ENCODE assay signal across 14 cellular contexts in genomic region chr4:153113061-153113837, GRCh38.
DNase-seq lines count a peak whose midpoint lies in the region; ATAC-seq and TF ChIP-seq lines count a peak whose summit lies in the region.
"Had no signal": no experiment of that assay in that cellular context is flagged by ENCODE, and none has a peak within 500 bp of the region (broad histone marks: within the 10 kb centered on the region; RNA-seq: fewer than 3 reads in every experiment).

No MANE protein-coding gene starts in this region.

- no peaks in the 10 kb centered on the region for H3K9me3 ChIP-seq in MG63
- H3K9me3 ChIP-seq: breast epithelium, ovary had no signal

- H3K4me3 Mint-ChIP-seq in stimulated activated naive CD8-positive, alpha-beta T cell treated with anti-CD3 and anti-CD28 coated beads, Interleukin-15, amount 100 ng/mL, for 72 hours = no peak overlapping the region
- H3K4me3 Mint-ChIP-seq in activated T-helper 1 cell treated with anti-CD3 and anti-CD28 coated beads, Interleukin-12 subunit alpha, Interleukin-12 subunit beta, Interleukin-2, Interleukin-4 antibody, amounts not matched to agents 30 ng/mL and 10 ng/mL and 1 ng/mL, durations not matched to agents 14 hours and 24 hours and 36 hours = no peak overlapping the region
- H3K4me3 Mint-ChIP-seq: stimulated activated naive CD8-positive, alpha-beta T cell treated with anti-CD3 and anti-CD28 coated beads, Interleukin-15, Interleukin-2, amounts not matched to agents 100 ng/mL and 50 ng/mL, for 24 hours had no signal

- DNase-seq in stimulated activated naive CD8-positive, alpha-beta T cell treated with anti-CD3 and anti-CD28 coated beads, Interleukin-15, amount 100 ng/mL, for 72 hours = peak in 1 of 2 donors; percentile 47
- DNase-seq in stimulated activated naive CD8-positive, alpha-beta T cell treated with anti-CD3 and anti-CD28 coated beads, Interleukin-15, Interleukin-2, amounts not matched to agents 100 U/mL and 50 U/mL, for 24 hours = no peak
- DNase-seq in MG63 = peak; percentile 34
- peak; percentile 17 to 41 for DNase-seq in cardiac fibroblast (ENCODE audit: low read depth in 2 of 2)
- DNase-seq in NCI-H748 treated with DMSO at 0.1 percent for 48 hours (lab: John Stamatoyannopoulos, UW) = no peak
- DNase-seq in activated T-helper 1 cell treated with anti-CD3 and anti-CD28 coated beads, Interleukin-12 subunit alpha, Interleukin-12 subunit beta, Interleukin-2, Interleukin-4 antibody, amounts not matched to agents 30 ng/mL and 10 ng/mL and 1 ng/mL, durations not matched to agents 14 hours and 24 hours and 36 hours (ENCODE audit: low spot score) = no peak
- no peak for DNase-seq in OCI-M2 (lab: John Stamatoyannopoulos, UW; ENCODE audit: unreplicated experiment)
- no peak for DNase-seq in SHP77 (lab: John Stamatoyannopoulos, UW)
- DNase-seq: Kasumi-1; mesendoderm; ovary; stimulated activated CD4-positive, alpha-beta T cell treated with anti-CD3 and anti-CD28 coated beads, Interleukin-4, amount 100 ng/mL, for 24 hours had no signal

- no peak overlapping the region for H3K4me3 ChIP-seq in MG63
- H3K4me3 ChIP-seq in cardiac fibroblast (replicated peaks in 1 of 2; ENCODE audit: low read depth in 2 of 2, low read length in 2 of 2) = no peak overlapping the region
- H3K4me3 ChIP-seq: breast epithelium, ovary had no signal

- H3K27me3 Mint-ChIP-seq in stimulated activated naive CD8-positive, alpha-beta T cell treated with anti-CD3 and anti-CD28 coated beads, Interleukin-15, amount 100 ng/mL, for 72 hours = peaks cover 10% of the 10 kb centered on the region
- H3K27me3 Mint-ChIP-seq in activated T-helper 1 cell treated with anti-CD3 and anti-CD28 coated beads, Interleukin-12 subunit alpha, Interleukin-12 subunit beta, Interleukin-2, Interleukin-4 antibody, amounts not matched to agents 30 ng/mL and 10 ng/mL and 1 ng/mL, durations not matched to agents 14 hours and 24 hours and 36 hours (ENCODE audit: insufficient read depth) = peaks cover 9% of the 10 kb centered on the region
- H3K27me3 Mint-ChIP-seq: stimulated activated naive CD8-positive, alpha-beta T cell treated with anti-CD3 and anti-CD28 coated beads, Interleukin-15, Interleukin-2, amounts not matched to agents 100 ng/mL and 50 ng/mL, for 24 hours had no signal

- no peaks in the 10 kb centered on the region for H3K36me3 Mint-ChIP-seq in activated T-helper 1 cell treated with anti-CD3 and anti-CD28 coated beads, Interleukin-12 subunit alpha, Interleukin-12 subunit beta, Interleukin-2, Interleukin-4 antibody, amounts not matched to agents 30 ng/mL and 10 ng/mL and 1 ng/mL, durations not matched to agents 14 hours and 24 hours and 36 hours (ENCODE audit: low read depth)

- ATAC-seq in stimulated activated naive CD8-positive, alpha-beta T cell treated with anti-CD3 and anti-CD28 coated beads, Interleukin-15, amount 100 ng/mL, for 72 hours = peak; percentile 6
- ATAC-seq in stimulated activated naive CD8-positive, alpha-beta T cell treated with anti-CD3 and anti-CD28 coated beads, Interleukin-15, Interleukin-2, amounts not matched to agents 100 U/mL and 50 U/mL, for 24 hours = no peak

- intact Hi-C loops in activated T-helper 1 cell treated with anti-CD3 and anti-CD28 coated beads, Interleukin-12 subunit alpha, Interleukin-12 subunit beta, Interleukin-2, Interleukin-4 antibody, amounts not matched to agents 30 ng/mL and 10 ng/mL and 1 ng/mL, durations not matched to agents 14 hours and 24 hours and 36 hours (cut with micrococcal nuclease) = loop anchor here (10.0 kb wide), 2 partner anchors 428 to 628 kb away; no protein-coding TSS in a partner anchor

- no peak overlapping the region for H3K27ac Mint-ChIP-seq in stimulated activated naive CD8-positive, alpha-beta T cell treated with anti-CD3 and anti-CD28 coated beads, Interleukin-15, amount 100 ng/mL, for 72 hours
- H3K27ac Mint-ChIP-seq in activated T-helper 1 cell treated with anti-CD3 and anti-CD28 coated beads, Interleukin-12 subunit alpha, Interleukin-12 subunit beta, Interleukin-2, Interleukin-4 antibody, amounts not matched to agents 30 ng/mL and 10 ng/mL and 1 ng/mL, durations not matched to agents 14 hours and 24 hours and 36 hours = no peak overlapping the region
- H3K27ac Mint-ChIP-seq: stimulated activated naive CD8-positive, alpha-beta T cell treated with anti-CD3 and anti-CD28 coated beads, Interleukin-15, Interleukin-2, amounts not matched to agents 100 ng/mL and 50 ng/mL, for 24 hours had no signal

- no peak for TF ChIP-seq CTCF in cardiac fibroblast (IDR thresholded peaks at IDR 0.05; ENCODE audit: low read depth, low read length)

- H3K27me3 ChIP-seq in MG63 = no peaks in the 10 kb centered on the region
- H3K27me3 ChIP-seq: breast epithelium, ovary had no signal

- H3K4me1 Mint-ChIP-seq in stimulated activated naive CD8-positive, alpha-beta T cell treated with anti-CD3 and anti-CD28 coated beads, Interleukin-15, amount 100 ng/mL, for 72 hours = peaks cover 6% of the 10 kb centered on the region
- no peaks in the 10 kb centered on the region for H3K4me1 Mint-ChIP-seq in activated T-helper 1 cell treated with anti-CD3 and anti-CD28 coated beads, Interleukin-12 subunit alpha, Interleukin-12 subunit beta, Interleukin-2, Interleukin-4 antibody, amounts not matched to agents 30 ng/mL and 10 ng/mL and 1 ng/mL, durations not matched to agents 14 hours and 24 hours and 36 hours (ENCODE audit: low read depth)

- H3K36me3 ChIP-seq in MG63 = no peaks in the 10 kb centered on the region
- H3K36me3 ChIP-seq: breast epithelium, ovary had no signal

- no peaks in the 10 kb centered on the region for H3K9me3 Mint-ChIP-seq in stimulated activated naive CD8-positive, alpha-beta T cell treated with anti-CD3 and anti-CD28 coated beads, Interleukin-15, amount 100 ng/mL, for 72 hours
- H3K9me3 Mint-ChIP-seq in activated T-helper 1 cell treated with anti-CD3 and anti-CD28 coated beads, Interleukin-12 subunit alpha, Interleukin-12 subunit beta, Interleukin-2, Interleukin-4 antibody, amounts not matched to agents 30 ng/mL and 10 ng/mL and 1 ng/mL, durations not matched to agents 14 hours and 24 hours and 36 hours = no peaks in the 10 kb centered on the region
- H3K9me3 Mint-ChIP-seq: stimulated activated naive CD8-positive, alpha-beta T cell treated with anti-CD3 and anti-CD28 coated beads, Interleukin-15, Interleukin-2, amounts not matched to agents 100 ng/mL and 50 ng/mL, for 24 hours had no signal

Comparison
In these comparisons a context has a peak if more than half of its experiments do, and no peak if none do; other contexts are left out.
1. DNase-seq: peak in MG63 (single experiment) and cardiac fibroblast (2 of 2); none in stimulated activated naive CD8-positive, alpha-beta T cell treated with anti-CD3 and anti-CD28 coated beads, Interleukin-15, Interleukin-2, amounts not matched to agents 100 U/mL and 50 U/mL, for 24 hours (single experiment), NCI-H748 treated with DMSO at 0.1 percent for 48 hours (single experiment), activated T-helper 1 cell treated with anti-CD3 and anti-CD28 coated beads, Interleukin-12 subunit alpha, Interleukin-12 subunit beta, Interleukin-2, Interleukin-4 antibody, amounts not matched to agents 30 ng/mL and 10 ng/mL and 1 ng/mL, durations not matched to agents 14 hours and 24 hours and 36 hours (single experiment), OCI-M2 (single experiment) and SHP77 (0 of 2).